Comparison of ENCODE assay signal across 27 cellular contexts in the genomic region with DNA sequence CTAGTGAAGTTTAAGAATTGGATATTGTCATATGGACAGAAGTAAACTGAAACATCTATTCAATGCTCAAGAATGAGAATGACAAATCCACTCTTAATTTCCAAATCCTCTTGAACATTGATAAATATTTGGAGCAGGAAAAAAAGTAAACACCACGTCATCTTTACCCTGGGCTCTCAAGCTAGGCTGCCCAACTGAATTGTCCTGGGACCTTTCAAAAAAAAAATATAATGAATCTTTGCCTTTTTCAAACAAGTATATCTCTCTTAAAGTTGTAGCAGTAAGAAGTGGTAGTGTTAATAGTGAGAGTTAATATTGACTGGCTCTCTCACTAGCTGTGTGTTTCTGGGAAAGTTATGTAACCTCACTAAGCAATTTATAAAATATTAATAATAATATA.
"Had no signal": no experiment of that assay in that cellular context is flagged by ENCODE, and none has a peak within 500 bp of the region (broad histone marks: within the 10 kb centered on the region; RNA-seq: fewer than 3 reads in every experiment).

No MANE protein-coding gene starts in this region.

- H3K9me3 ChIP-seq: stomach, suprapubic skin, testis, thoracic aorta, thyroid gland, tibial artery, tibial nerve, transverse colon, upper lobe of left lung, upper lobe of right lung, uterus, vagina had no signal

- H3K27me3 ChIP-seq: stomach, suprapubic skin, testis, thyroid gland, tibial artery, tibial nerve, transverse colon, upper lobe of left lung, upper lobe of right lung, uterus, vagina had no signal

- H3K4me1 ChIP-seq: stomach, suprapubic skin, testis, thyroid gland, tibial artery, tibial nerve, transverse colon, upper lobe of left lung, upper lobe of right lung, uterus, vagina had no signal

- H3K36me3 ChIP-seq: stomach, suprapubic skin, thoracic aorta, thyroid gland, tibial artery, tibial nerve, transverse colon, upper lobe of left lung, upper lobe of right lung, uterus, vagina had no signal

- FAIRE-seq: urothelium cell line had no signal

- ATAC-seq: stimulated activated effector memory CD8-positive, alpha-beta T cell treated with anti-CD3 and anti-CD28 coated beads, Interleukin-12 subunit alpha, Interleukin-12 subunit beta, amount 100 ng/mL, for 72 hours; stimulated activated memory B cell treated with anti-CD40 and anti-IgM and Interleukin-4, amounts not matched to agents 10 μg/mL and 1 μg/mL and 100 μg/mL, for 72 hours; stimulated activated naive B cell treated with anti-CD40 and anti-IgM and Interleukin-4, amounts not matched to agents 10 μg/mL and 1 μg/mL and 100 μg/mL, for 72 hours; stimulated activated naive CD8-positive, alpha-beta T cell treated with anti-CD3 and anti-CD28 coated beads, Interleukin-15, amount 100 ng/mL, for 72 hours; stimulated activated naive CD8-positive, alpha-beta T cell treated with anti-CD3 and anti-CD28 coated beads, Interleukin-15, Interleukin-2, amounts not matched to agents 100 U/mL and 50 U/mL, for 24 hours; upper lobe of right lung had no signal

- H3K27ac ChIP-seq: stomach, suprapubic skin, testis, thoracic aorta, thyroid gland, tibial artery, tibial nerve, transverse colon, upper lobe of left lung, upper lobe of right lung, uterus, vagina had no signal

- H3K4me3 ChIP-seq: stomach, suprapubic skin, testis, thoracic aorta, thyroid gland, tibial artery, tibial nerve, transverse colon, upper lobe of left lung, upper lobe of right lung, uterus, vagina had no signal

- DNase-seq: stimulated activated CD4-positive, alpha-beta T cell treated with anti-CD3 and anti-CD28 coated beads, Interleukin-2, amount 100 ng/mL, for 48 hours; stimulated activated CD4-positive, alpha-beta T cell treated with anti-CD3 and anti-CD28 coated beads, Interleukin-4, amount 100 ng/mL, for 1 hour; stimulated activated CD4-positive, alpha-beta T cell treated with anti-CD3 and anti-CD28 coated beads, Interleukin-4, amount 100 ng/mL, for 24 hours; stimulated activated CD4-positive, alpha-beta T cell treated with anti-CD3 and anti-CD28 coated beads, Interleukin-4, amount 100 ng/mL, for 4 hours; stimulated activated CD8-positive, alpha-beta memory T cell treated with anti-CD3 and anti-CD28 coated beads, Interleukin-4, amount 100 ng/mL, for 48 hours; stimulated activated naive B cell treated with anti-CD40 and anti-IgM and Interleukin-4, amounts not matched to agents 10 μg/mL and 1 μg/mL and 100 μg/mL, for 72 hours; stimulated activated naive CD4-positive, alpha-beta T cell; stimulated activated naive CD4-positive, alpha-beta T cell treated with Interleukin-2 at 50 U/mL for 16 hours; stimulated activated naive CD8-positive, alpha-beta T cell treated with anti-CD3 and anti-CD28 coated beads, Interleukin-15, amount 100 ng/mL, for 72 hours; stimulated activated naive CD8-positive, alpha-beta T cell treated with anti-CD3 and anti-CD28 coated beads, Interleukin-15, Interleukin-2, amounts not matched to agents 100 U/mL and 50 U/mL, for 24 hours; stomach; substantia nigra; testis; thyroid gland; tibial artery; transverse colon; trophoblast cell; upper lobe of left lung; upper lobe of right lung; uterus had no signal
